Comparison of ENCODE assay signal across 9 cellular contexts in the genomic region with DNA sequence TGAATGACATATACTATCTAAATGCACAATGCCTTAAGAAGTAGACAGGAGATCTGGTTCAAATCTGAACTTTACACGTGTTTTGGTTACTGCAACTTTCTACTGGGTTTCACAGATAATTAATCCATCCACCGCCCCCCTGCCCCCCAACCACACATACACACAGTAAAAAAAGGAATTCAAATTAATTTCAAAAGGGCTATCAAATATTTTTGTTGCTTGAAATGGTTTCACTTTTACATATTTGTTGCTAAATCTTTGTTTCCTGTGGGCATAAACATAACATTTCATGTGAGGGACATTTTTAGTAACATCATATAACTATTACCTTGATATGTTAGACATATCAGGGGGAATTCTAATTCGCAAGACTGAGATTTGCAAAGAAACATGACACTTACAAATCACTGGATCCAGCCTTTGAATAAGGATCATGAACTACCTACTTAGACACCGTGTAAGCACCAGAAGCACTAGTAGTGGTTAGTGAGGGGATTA. TPM values are rescaled to one million over a fixed set of nuclear protein-coding genes. Genes with fewer than 3 reads are reported as not detected.
DNase-seq lines count a peak whose midpoint lies in the region; ATAC-seq and TF ChIP-seq lines count a peak whose summit lies in the region.
"Had no signal": no experiment of that assay in that cellular context is flagged by ENCODE, and none has a peak within 500 bp of the region (broad histone marks: within the 10 kb centered on the region; RNA-seq: fewer than 3 reads in every experiment).

No MANE protein-coding gene starts in this region.

- no peaks in the 10 kb centered on the region for H3K27me3 Mint-ChIP-seq in CD8-positive, alpha-beta T cell (ENCODE audit: low read depth)
- no peaks in the 10 kb centered on the region for H3K27me3 Mint-ChIP-seq in central memory CD8-positive, alpha-beta T cell
- H3K27me3 Mint-ChIP-seq: type B pancreatic cell had no signal

- H3K4me3 ChIP-seq in CD8-positive, alpha-beta T cell (ENCODE audit: low read depth, low read length), result no peak overlapping the region
- H3K4me3 ChIP-seq in Peyer's patch (no peak overlapping the region), gastrocnemius medialis (peak overlapping the region in 2 of 4 donors; percentile 33 to 69)

- no peaks in the 10 kb centered on the region for H3K27me3 ChIP-seq in CD8-positive, alpha-beta T cell (ENCODE audit: insufficient read depth, low read length)
- no peaks in the 10 kb centered on the region for H3K27me3 ChIP-seq in Peyer's patch
- H3K27me3 ChIP-seq in gastrocnemius medialis, result no peaks in the 10 kb centered on the region

- H3K4me3 Mint-ChIP-seq in CD8-positive, alpha-beta T cell, result peak overlapping the region; percentile 70
- peak overlapping the region; percentile 76 for H3K4me3 Mint-ChIP-seq in central memory CD8-positive, alpha-beta T cell
- H3K4me3 Mint-ChIP-seq: type B pancreatic cell had no signal

- peaks cover 12% of the 10 kb centered on the region for H3K36me3 Mint-ChIP-seq in CD8-positive, alpha-beta T cell
- peaks cover 17% of the 10 kb centered on the region for H3K36me3 Mint-ChIP-seq in central memory CD8-positive, alpha-beta T cell (ENCODE audit: insufficient read depth)

- H3K4me1 ChIP-seq in CD8-positive, alpha-beta T cell (ENCODE audit: insufficient read depth, low read length), result peaks cover 19% of the 10 kb centered on the region
- H3K4me1 ChIP-seq in Peyer's patch, result peaks cover 0 to 35% (median 0%) of the 10 kb centered on the region in 4 donors
- peaks cover 0 to 11% of the 10 kb centered on the region in 2 donors for H3K4me1 ChIP-seq in gastrocnemius medialis

- intact Hi-C loops in CD8-positive, alpha-beta T cell (cut with DNase I, micrococcal nuclease), result loop anchor here in 1 of 2 experiments (1.0 kb wide), 1 partner anchor 7 kb away; the partner anchor contains the start of gene NEDD9
- intact Hi-C loops in gastrocnemius medialis (cut with DNase I; ENCODE audit: low total_unique reads), result no loop called here

- POLR2A ChIA-PET in CD8-positive, alpha-beta T cell (lab: Charles Lee), result interaction anchor here (0.6 to 2.3 kb wide), 2 partner anchors 8 to 32 kb away, joined by 3 to 6 read pairs; partner anchors contain the start of gene NEDD9

- no peaks in the 10 kb centered on the region for H3K9me3 ChIP-seq in CD8-positive, alpha-beta T cell (ENCODE audit: low read length)
- H3K9me3 ChIP-seq in Peyer's patch (no peaks in the 10 kb centered on the region), gastrocnemius medialis (no peaks in the 10 kb centered on the region)

- ATAC-seq in CD8-positive, alpha-beta T cell, result no peak
- ATAC-seq in central memory CD8-positive, alpha-beta T cell (replicated peaks; ENCODE audit: extremely low read depth, poor library complexity, severe bottlenecking), result peak; percentile 47
- no peak for ATAC-seq in gastrocnemius medialis
- ATAC-seq in HG03045 (IDR thresholded peaks at IDR 0.05; ENCODE audit: unreplicated experiment), result no peak

- peak overlapping the region; percentile 90 for H3K27ac Mint-ChIP-seq in CD8-positive, alpha-beta T cell
- H3K27ac Mint-ChIP-seq in central memory CD8-positive, alpha-beta T cell (ENCODE audit: low read depth), result peak overlapping the region; percentile 94
- H3K27ac Mint-ChIP-seq: type B pancreatic cell had no signal

- CTCF ChIA-PET in CD8-positive, alpha-beta T cell (lab: Charles Lee), result no interaction called here

- peak overlapping the region; percentile 24 for H3K27ac ChIP-seq in CD8-positive, alpha-beta T cell (ENCODE audit: low read depth, low read length)
- H3K27ac ChIP-seq in Peyer's patch, result peak overlapping the region; percentile 13 to 65 (median 44)
- H3K27ac ChIP-seq in gastrocnemius medialis, result peak overlapping the region; percentile 38 to 84 (median 74)

- in situ Hi-C loops in gastrocnemius medialis (cut with MboI; ENCODE audit: low sequenced_read_pairs in 4 of 4), result no loop called here

- no peaks in the 10 kb centered on the region for H3K9me3 Mint-ChIP-seq in CD8-positive, alpha-beta T cell
- no peaks in the 10 kb centered on the region for H3K9me3 Mint-ChIP-seq in central memory CD8-positive, alpha-beta T cell
- H3K9me3 Mint-ChIP-seq: type B pancreatic cell had no signal

- no peak for TF ChIP-seq CTCF in CD8-positive, alpha-beta T cell (IDR thresholded peaks at IDR 0.05)
- no peak for TF ChIP-seq CTCF in Peyer's patch (IDR thresholded peaks at IDR 0.05)
- TF ChIP-seq CTCF in gastrocnemius medialis (IDR thresholded peaks at IDR 0.05 in 4 of 5, conservative IDR thresholded peaks at IDR 0.05 in 1 of 5), result no peak

- no peaks in the 10 kb centered on the region for H3K36me3 ChIP-seq in CD8-positive, alpha-beta T cell (ENCODE audit: insufficient read depth, low read length)
- no peaks in the 10 kb centered on the region for H3K36me3 ChIP-seq in Peyer's patch
- no peaks in the 10 kb centered on the region for H3K36me3 ChIP-seq in gastrocnemius medialis

- peaks cover 45% of the 10 kb centered on the region for H3K4me1 Mint-ChIP-seq in CD8-positive, alpha-beta T cell (ENCODE audit: low read depth)
- peaks cover 70% of the 10 kb centered on the region for H3K4me1 Mint-ChIP-seq in central memory CD8-positive, alpha-beta T cell

- DNase-seq in CD8-positive, alpha-beta T cell, result no peak
- no peak for DNase-seq in Peyer's patch
- no peak for DNase-seq in central memory CD8-positive, alpha-beta T cell (ENCODE audit: low spot score in 2 of 2)
- no peak for DNase-seq in gastrocnemius medialis
- DNase-seq in GM19238 (ENCODE audit: insufficient read length, low spot score), result no peak
- DNase-seq in glomerular visceral epithelial cell (ENCODE audit: extremely low spot score), result no peak
- DNase-seq: NCI-H446 had no signal

- TF ChIP-seq POLR2A in Peyer's patch (IDR thresholded peaks at IDR 0.05), result no peak
- no peak for TF ChIP-seq POLR2A in gastrocnemius medialis (IDR thresholded peaks at IDR 0.05)

RNA-seq across cellular contexts. Expression of gene NEDD9, which starts 7.5 kb away (rescaled TPM):
- total RNA-seq in CD8-positive, alpha-beta T cell, result 10 to 100 TPM; 41.2 to 44.2 TPM
- total RNA-seq in Peyer's patch (10 to 100 TPM; 63.9 to 97.0 (median 87.5) TPM), gastrocnemius medialis (10 to 100 TPM; 19.8 to 49.4 (median 35.6) TPM)

Comparison
In these comparisons a context has a peak if more than half of its experiments do, and no peak if none do; other contexts are left out.
1. H3K27ac ChIP-seq: peak in every context shown above with its lines; median percentile 74 in gastrocnemius medialis; 44 in Peyer's patch; 24 in CD8-positive, alpha-beta T cell.